ENCODE assay signal across 1 cellular context in genomic region chr7:118183586-118184391, GRCh38.
A peak's percentile ranks its signal among the peaks of the same experiment; 100 is the strongest.
TF ChIP-seq lines count a peak whose summit lies in the region.

LSM8 (plus strand) TSS chr7:118184164; CDS start chr7:118184224, 60 bp downstream.

TF ChIP-seq in HEK293, 187 proteins besides CTCF, POLR2A, EP300 and RAD21 (continued from another document and continues in another):
- TF ChIP-seq ZNF518A (tag by site-specific recombination; conservative IDR thresholded peaks at IDR 0.05; ENCODE audit: low read depth) (peak; percentile 82), ZNF785 (tag by site-specific recombination; IDR thresholded peaks at IDR 0.05) (no peak), ZNF362 (tag by site-specific recombination; IDR thresholded peaks at IDR 0.05) (no peak; the same call in 1 of the 2 replicates), PRDM2 (tag by site-specific recombination; IDR thresholded peaks at IDR 0.05; ENCODE audit: borderline replicate concordance) (no peak), OSR2 (tag by site-specific recombination; IDR thresholded peaks at IDR 0.05) (no peak), ZFP41 (tag by site-specific recombination; IDR thresholded peaks at IDR 0.05; ENCODE audit: borderline replicate concordance) (no peak), BCL6B (tag by site-specific recombination; IDR thresholded peaks at IDR 0.05) (no peak), ZFHX2 (tag by site-specific recombination; conservative IDR thresholded peaks at IDR 0.05) (peak; percentile 71), PRDM4 (tag by site-specific recombination; IDR thresholded peaks at IDR 0.05) (no peak), ZNF560 (tag by site-specific recombination; IDR thresholded peaks at IDR 0.05; ENCODE audit: borderline replicate concordance) (no peak), ZNF610 (tag by site-specific recombination; IDR thresholded peaks at IDR 0.05; ENCODE audit: borderline replicate concordance) (peak; percentile 13; the same call in 1 of the 2 replicates), ZNF558 (tag by site-specific recombination; IDR thresholded peaks at IDR 0.05) (no peak), ZNF202 (tag by site-specific recombination; IDR thresholded peaks at IDR 0.05; ENCODE audit: borderline replicate concordance) (no peak), ZNF513 (tag by site-specific recombination; IDR thresholded peaks at IDR 0.05) (no peak), ZNF529 (tag by site-specific recombination; IDR thresholded peaks at IDR 0.05; ENCODE audit: insufficient replicate concordance) (no peak), ZNF704 (tag by site-specific recombination; IDR thresholded peaks at IDR 0.05) (no peak), ZNF24 (tag by site-specific recombination; IDR thresholded peaks at IDR 0.05) (peak; percentile 37; the same call in 1 of the 2 replicates), ZBTB26 (tag by site-specific recombination; optimal IDR thresholded peaks at IDR 0.05) (peak; percentile 73), ZNF114 (tag by site-specific recombination; IDR thresholded peaks at IDR 0.05) (no peak), HOXA7 (CRISPR knock-in tag; IDR thresholded peaks at IDR 0.05; ENCODE audit: borderline replicate concordance) (no peak), KLF10 (tag by site-specific recombination; IDR thresholded peaks at IDR 0.05) (0 out of 2 replicates have a peak, but pooled peaks have one; percentile 14), ZNF324 (tag by site-specific recombination; IDR thresholded peaks at IDR 0.05) (peak; percentile 47; the same call in 1 of the 2 replicates), ZNF18 (tag by site-specific recombination; IDR thresholded peaks at IDR 0.05) (no peak), ELK4 (IDR thresholded peaks at IDR 0.05; ENCODE audit: borderline replicate concordance, low read depth, low read length) (0 out of 2 replicates have a peak, but pooled peaks have one; percentile 26), KLF9 (tag by site-specific recombination; IDR thresholded peaks at IDR 0.05; ENCODE audit: low read depth) (peak; percentile 48; the same call in 1 of the 2 replicates), ZNF155 (tag by site-specific recombination; IDR thresholded peaks at IDR 0.05) (no peak)
